In the genomic region with DNA sequence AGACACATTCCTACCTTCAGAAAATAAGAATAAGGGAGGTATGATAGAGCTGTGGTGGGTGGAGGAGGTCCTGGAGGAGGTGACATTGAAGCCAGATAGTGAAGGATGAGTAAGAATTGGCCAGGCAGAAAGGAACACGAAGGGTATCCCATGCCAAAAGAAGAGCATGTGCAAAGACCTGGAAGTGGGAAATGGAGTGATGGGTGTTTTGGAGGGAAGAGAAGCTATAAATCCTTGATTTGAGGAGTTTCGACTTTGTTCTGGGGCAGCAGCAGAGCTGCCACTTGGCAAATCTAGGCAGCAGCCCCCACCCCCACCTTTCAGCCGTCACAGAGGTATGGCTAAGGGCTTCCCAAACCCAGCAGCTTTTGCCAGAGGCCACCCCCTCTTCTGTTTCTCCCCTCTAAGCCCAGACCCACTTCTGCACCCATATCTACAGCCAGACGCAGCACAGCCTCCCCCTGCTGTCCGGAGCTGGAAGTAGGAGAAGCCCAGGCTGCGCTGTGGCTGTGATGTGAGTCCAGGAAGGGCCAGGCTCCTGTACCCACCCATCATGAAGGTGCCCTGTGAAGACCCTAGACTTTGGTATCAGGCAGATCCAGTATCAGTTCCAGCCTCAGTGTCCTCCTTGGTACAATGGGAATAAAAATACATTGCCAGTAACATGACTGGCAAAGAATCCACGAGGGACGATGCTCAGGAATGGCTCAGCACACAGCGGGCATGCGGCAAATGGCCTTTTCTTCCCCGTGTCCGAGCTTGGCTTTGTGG, we compare ENCODE assay signal across 7 cellular contexts.
DNase-seq lines count a peak whose midpoint lies in the region; ATAC-seq and TF ChIP-seq lines count a peak whose summit lies in the region.

No MANE protein-coding gene starts in this region.

- H3K36me3 ChIP-seq in SK-N-SH (replicated peaks in 1 of 2; ENCODE audit: control insufficient read depth in 1 of 2, insufficient read depth in 2 of 2, low read length in 1 of 2), result no peaks in the 10 kb centered on the region
- no peaks in the 10 kb centered on the region for H3K36me3 ChIP-seq in colonic mucosa
- H3K36me3 ChIP-seq in right lobe of liver, result no peaks in the 10 kb centered on the region

- WGBS in SK-N-SH (ENCODE audit: low lambda C conversion rate), result 38% methylated on average over 11 of the region's 12 CpGs
- WGBS in right lobe of liver (ENCODE audit: insufficient coverage, low coverage, low lambda C conversion rate, missing lambda C conversion rate), result 40% methylated on average over 4 of the region's 12 CpGs

- ATAC-seq in right lobe of liver (peak; percentile 64 to 76 (median 72)), HG03095 (IDR thresholded peaks at IDR 0.05; ENCODE audit: unreplicated experiment) (no peak)

- no peak for TF ChIP-seq POLR2A in right lobe of liver (IDR thresholded peaks at IDR 0.05)

- H3K27me3 ChIP-seq in SK-N-SH (ENCODE audit: insufficient read depth) (peaks cover 38% of the 10 kb centered on the region), colonic mucosa (peaks cover 42% of the 10 kb centered on the region), right lobe of liver (peaks cover 0 to 8% of the 10 kb centered on the region in 2 donors)

- 0 out of 2 replicates have a peak, but pooled peaks cover 5% of the 10 kb centered on the region for H4K20me1 ChIP-seq in SK-N-SH (ENCODE audit: insufficient read depth)

- H3K4me2 ChIP-seq in SK-N-SH, result no peak overlapping the region

- TF ChIP-seq CTCF in GM10266 (IDR thresholded peaks at IDR 0.05; ENCODE audit: control insufficient read depth, insufficient read depth, low read depth, missing control alignments) (peak; percentile 79), SK-N-SH (IDR thresholded peaks at IDR 0.05) (peak; percentile 80), colonic mucosa (IDR thresholded peaks at IDR 0.05) (peak; percentile 43), right lobe of liver (IDR thresholded peaks at IDR 0.05) (peak; percentile 44 to 68 (median 52))

- peaks cover 4% of the 10 kb centered on the region for H3F3A ChIP-seq in SK-N-SH (replicated peaks; ENCODE audit: insufficient read depth)

- H3K4me1 ChIP-seq in SK-N-SH (ENCODE audit: control insufficient read depth in 1 of 2, insufficient read depth in 2 of 2, low read depth in 1 of 2, low read length in 1 of 2) (peaks cover 0 to 17% of the 10 kb centered on the region in 2 experiments; a peak in 1 of 4 replicates), colonic mucosa (no peaks in the 10 kb centered on the region), right lobe of liver (peaks cover 0 to 12% (median 0%) of the 10 kb centered on the region in 4 donors)

- no peaks in the 10 kb centered on the region for H3K9me3 ChIP-seq in SK-N-SH
- no peaks in the 10 kb centered on the region for H3K9me3 ChIP-seq in colonic mucosa
- H3K9me3 ChIP-seq in right lobe of liver, result no peaks in the 10 kb centered on the region

- H2AFZ ChIP-seq in SK-N-SH (ENCODE audit: low read depth), result no peak overlapping the region

- POLR2A ChIA-PET in SK-N-SH (lab: Yijun Ruan, JAX), result interaction anchor here (1.5 kb wide), 1 partner anchor 179 kb away, joined by 7 read pairs; no protein-coding TSS in a partner anchor

- DNase-seq in GM10266 (ENCODE audit: extremely low spot score) (peak; percentile 79), LHCN-M2 (ENCODE audit: low read depth) (peak; percentile 25), SK-N-SH (peak; percentile 88), colonic mucosa (peak; percentile 49), right lobe of liver (peak; percentile 62 to 72 (median 67)), stromal cell of bone marrow (ENCODE audit: low read depth) (peak; percentile 28)

- no peaks in the 10 kb centered on the region for H3K79me2 ChIP-seq in SK-N-SH (ENCODE audit: insufficient read depth)

- peak; percentile 92 for TF ChIP-seq RAD21 in SK-N-SH (IDR thresholded peaks at IDR 0.05; ENCODE audit: low read length)

- H3K9ac ChIP-seq in SK-N-SH, result no peak overlapping the region
- H3K9ac ChIP-seq in colonic mucosa (ENCODE audit: low read depth in 2 of 2, low read length in 2 of 2), result no peak overlapping the region

- no peaks in the 10 kb centered on the region for H3K9me2 ChIP-seq in SK-N-SH

- intact Hi-C loops in colonic mucosa (cut with DNase I), result loop anchor here (2.0 to 10.0 kb wide), 2 partner anchors 189 to 717 kb away; partner anchors contain the start of gene LINGO1
- intact Hi-C loops in right lobe of liver (cut with DNase I), result loop anchor here (5.0 to 10.0 kb wide), 2 partner anchors 179 to 187 kb away; partner anchors contain the start of gene LINGO1 (in 1 of the 2)

- CTCF ChIA-PET in SK-N-SH (lab: Yijun Ruan, JAX), result interaction anchor here (0.6 to 14.9 kb wide), 92 partner anchors 11 to 847 kb away, joined by 3 to 458 read pairs (median 5); partner anchors contain the start of gene LINGO1

- no peak for TF ChIP-seq EP300 in SK-N-SH (IDR thresholded peaks at IDR 0.05; ENCODE audit: borderline replicate concordance in 1 of 2, low read depth in 1 of 2, low read length in 1 of 2)

- H3K4me3 ChIP-seq in SK-N-SH (ENCODE audit: low read depth in 2 of 2, low read length in 1 of 2) (no peak overlapping the region; a peak in 1 of 4 replicates), colonic mucosa (no peak overlapping the region), right lobe of liver (no peak overlapping the region)

- H3K27ac ChIP-seq in SK-N-SH (ENCODE audit: low read depth in 2 of 2, low read length in 1 of 2) (no peak overlapping the region), colonic mucosa (no peak overlapping the region), right lobe of liver (no peak overlapping the region)

TF ChIP-seq in SK-N-SH, 30 proteins besides CTCF, POLR2A, EP300 and RAD21:
- peak; percentile 85 for TF ChIP-seq SMC3 (IDR thresholded peaks at IDR 0.05; ENCODE audit: low read depth, low read length)
- TF ChIP-seq RXRA (IDR thresholded peaks at IDR 0.05; ENCODE audit: borderline replicate concordance, low read depth), result no peak
- no peak for TF ChIP-seq FOXJ3 (CRISPR knock-in tag; IDR thresholded peaks at IDR 0.05)

Comparison
In these comparisons a context has a peak if more than half of its experiments do, and no peak if none do; other contexts are left out.
1. DNase-seq: peak in every context shown above with its lines; median percentile 88 in SK-N-SH; 79 in GM10266; 67 in right lobe of liver; 49 in colonic mucosa; 28 in stromal cell of bone marrow; 25 in LHCN-M2.